Comparison of ENCODE assay signal across 20 cellular contexts in the genomic region with DNA sequence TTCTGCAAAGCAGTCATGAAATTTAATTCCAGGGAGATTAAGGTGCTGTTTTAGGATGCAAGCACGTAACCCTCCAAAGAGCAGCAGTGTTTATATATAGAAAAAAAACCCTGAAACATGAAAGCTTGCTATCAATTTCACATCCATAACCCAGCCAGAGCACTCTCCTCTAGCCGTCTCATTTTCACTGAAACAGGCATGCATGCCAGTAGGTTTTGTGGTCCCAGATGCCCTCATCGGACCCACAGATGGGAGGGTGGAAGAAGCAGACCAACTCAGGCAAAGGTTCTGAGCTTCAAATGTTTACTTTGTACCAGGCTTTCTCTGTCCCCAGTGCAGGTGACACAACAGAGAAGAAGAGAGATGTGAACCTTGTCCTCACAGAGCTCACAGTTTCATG.
A peak's percentile ranks its signal among the peaks of the same experiment; 100 is the strongest.
DNase-seq lines count a peak whose midpoint lies in the region; ATAC-seq and TF ChIP-seq lines count a peak whose summit lies in the region.
"Had no signal": no experiment of that assay in that cellular context is flagged by ENCODE, and none has a peak within 500 bp of the region (broad histone marks: within the 10 kb centered on the region; RNA-seq: fewer than 3 reads in every experiment).

No MANE protein-coding gene starts in this region.

- no peak overlapping the region for H3K4me3 Mint-ChIP-seq in activated T-helper 2 cell treated with anti-CD3 and anti-CD28 coated beads, Interferon-gamma antibody, Interleukin-2, Interleukin-4, amounts not matched to agents 10 μg/mL and 5 μg/mL and 100 μg/mL, durations not matched to agents 14 hours and 24 hours and 36 hours (ENCODE audit: low read depth)
- no peak overlapping the region for H3K4me3 Mint-ChIP-seq in Calu3 (ENCODE audit: low read depth, unreplicated experiment)
- H3K4me3 Mint-ChIP-seq: CD8-positive, alpha-beta memory T cell had no signal

- intact Hi-C loops in activated T-helper 2 cell treated with anti-CD3 and anti-CD28 coated beads, Interferon-gamma antibody, Interleukin-2, Interleukin-4, amounts not matched to agents 10 μg/mL and 5 μg/mL and 100 μg/mL, durations not matched to agents 14 hours and 24 hours and 36 hours (cut with micrococcal nuclease): no loop called here
- intact Hi-C loops in Calu3 (cut with micrococcal nuclease; ENCODE audit: unreplicated experiment): no loop called here

- H3K27ac Mint-ChIP-seq in activated T-helper 2 cell treated with anti-CD3 and anti-CD28 coated beads, Interferon-gamma antibody, Interleukin-2, Interleukin-4, amounts not matched to agents 10 μg/mL and 5 μg/mL and 100 μg/mL, durations not matched to agents 14 hours and 24 hours and 36 hours: no peak overlapping the region
- no peak overlapping the region for H3K27ac Mint-ChIP-seq in Calu3 (ENCODE audit: unreplicated experiment)
- H3K27ac Mint-ChIP-seq: CD8-positive, alpha-beta memory T cell had no signal

- DNase-seq in GM12865 (ENCODE audit: low read depth) (peak; percentile 6), left kidney (ENCODE audit: low read depth, low spot score) (peak; percentile 56), NAMALWA (ENCODE audit: low spot score) (no peak), Calu3 (no peak)
- DNase-seq in activated T-helper 2 cell treated with anti-CD3 and anti-CD28 coated beads, Interferon-gamma antibody, Interleukin-2, Interleukin-4, amounts not matched to agents 10 μg/mL and 5 μg/mL and 100 μg/mL, durations not matched to agents 14 hours and 24 hours and 36 hours (ENCODE audit: low spot score): no peak
- DNase-seq: CD8-positive, alpha-beta memory T cell; GDM1; GOT3; NCI-H1105; NCI-H1694 treated with DMSO at 0.1 percent for 48 hours; NCI-H2107; NCI-H345; NCI-H526; NK-92 treated with Interleukin-12 subunit alpha and Interleukin-12 subunit beta, amount 100 ng/mL, for 24 hours; SHP77 treated with DMSO at 0.1 percent for 48 hours; T-helper 1 cell had no signal

- no peaks in the 10 kb centered on the region for H3K36me3 Mint-ChIP-seq in activated T-helper 2 cell treated with anti-CD3 and anti-CD28 coated beads, Interferon-gamma antibody, Interleukin-2, Interleukin-4, amounts not matched to agents 10 μg/mL and 5 μg/mL and 100 μg/mL, durations not matched to agents 14 hours and 24 hours and 36 hours (ENCODE audit: low read depth)
- H3K36me3 Mint-ChIP-seq in Calu3 (ENCODE audit: insufficient read depth, unreplicated experiment): no peaks in the 10 kb centered on the region
- H3K36me3 Mint-ChIP-seq: CD8-positive, alpha-beta memory T cell had no signal

- H3K9me3 Mint-ChIP-seq in activated T-helper 2 cell treated with anti-CD3 and anti-CD28 coated beads, Interferon-gamma antibody, Interleukin-2, Interleukin-4, amounts not matched to agents 10 μg/mL and 5 μg/mL and 100 μg/mL, durations not matched to agents 14 hours and 24 hours and 36 hours: no peaks in the 10 kb centered on the region
- peaks cover 4% of the 10 kb centered on the region for H3K9me3 Mint-ChIP-seq in Calu3 (ENCODE audit: low read depth, unreplicated experiment)

- ATAC-seq in GM18907 (IDR thresholded peaks at IDR 0.05; ENCODE audit: unreplicated experiment): peak; percentile 29
- peak; percentile 29 for ATAC-seq in GM21723 (IDR thresholded peaks at IDR 0.05; ENCODE audit: unreplicated experiment)
- ATAC-seq: SK-N-SH treated with all-trans-retinoic acid at 6 μM for 48 hours had no signal

- TF ChIP-seq CTCF in GM12865 (IDR thresholded peaks at IDR 0.05; ENCODE audit: insufficient read depth, low read depth, low read length, missing control alignments): no peak
- TF ChIP-seq CTCF in Calu3 (IDR thresholded peaks at IDR 0.05; ENCODE audit: unreplicated experiment): no peak

- H3K4me1 Mint-ChIP-seq in activated T-helper 2 cell treated with anti-CD3 and anti-CD28 coated beads, Interferon-gamma antibody, Interleukin-2, Interleukin-4, amounts not matched to agents 10 μg/mL and 5 μg/mL and 100 μg/mL, durations not matched to agents 14 hours and 24 hours and 36 hours (ENCODE audit: low read depth): no peaks in the 10 kb centered on the region
- no peaks in the 10 kb centered on the region for H3K4me1 Mint-ChIP-seq in Calu3 (ENCODE audit: low read depth, unreplicated experiment)
- H3K4me1 Mint-ChIP-seq: CD8-positive, alpha-beta memory T cell had no signal

- no TSS peak for BruUV-seq in Calu3 (replicated peaks; lab: Mats Ljungman, UMichigan)

- H3K4me3 ChIP-seq in GM12865 (ENCODE audit: low read depth, low read length): no peak overlapping the region
- H3K4me3 ChIP-seq: BLaER1 treated with 17β-estradiol and CSF1 and Interleukin-3, amounts not matched to agents 10 nM and 100 nM had no signal

- CTCF ChIA-PET in Calu3 (lab: Charles Lee): no interaction called here

- peaks cover 3% of the 10 kb centered on the region for H3K27me3 Mint-ChIP-seq in activated T-helper 2 cell treated with anti-CD3 and anti-CD28 coated beads, Interferon-gamma antibody, Interleukin-2, Interleukin-4, amounts not matched to agents 10 μg/mL and 5 μg/mL and 100 μg/mL, durations not matched to agents 14 hours and 24 hours and 36 hours (ENCODE audit: low read depth)
- no peaks in the 10 kb centered on the region for H3K27me3 Mint-ChIP-seq in Calu3 (ENCODE audit: unreplicated experiment)

Comparison
In these comparisons a context has a peak if more than half of its experiments do, and no peak if none do; other contexts are left out.
1. DNase-seq: peak in GM12865 (single experiment) and left kidney (single experiment); none in activated T-helper 2 cell treated with anti-CD3 and anti-CD28 coated beads, Interferon-gamma antibody, Interleukin-2, Interleukin-4, amounts not matched to agents 10 μg/mL and 5 μg/mL and 100 μg/mL, durations not matched to agents 14 hours and 24 hours and 36 hours (single experiment), NAMALWA (single experiment) and Calu3 (single experiment).